Comparison of ENCODE assay signal across 2 cellular contexts in genomic region chr3:197302696-197303341, GRCh38.
TF ChIP-seq lines count a peak whose summit lies in the region.

No MANE protein-coding gene starts in this region.

TF ChIP-seq in SK-N-SH, 30 proteins besides CTCF, POLR2A, EP300 and RAD21 (continued from another document):
- TF ChIP-seq RXRA (IDR thresholded peaks at IDR 0.05; ENCODE audit: borderline replicate concordance, low read depth): no peak

TF ChIP-seq in SK-N-SH treated with all-trans-retinoic acid at 6 μM for 48 hours, 23 proteins besides CTCF, POLR2A, EP300 and RAD21 (continued from another document):
- no peak for TF ChIP-seq PATZ1 (CRISPR knock-in tag; IDR thresholded peaks at IDR 0.05; ENCODE audit: borderline replicate concordance)
- no peak for TF ChIP-seq ISL1 (CRISPR knock-in tag; IDR thresholded peaks at IDR 0.05)
- TF ChIP-seq ARNTL (CRISPR knock-in tag; IDR thresholded peaks at IDR 0.05; ENCODE audit: borderline replicate concordance, low read depth): no peak
- TF ChIP-seq ZNF8 (CRISPR knock-in tag; IDR thresholded peaks at IDR 0.05): no peak
- no peak for TF ChIP-seq TOX (CRISPR knock-in tag; IDR thresholded peaks at IDR 0.05; ENCODE audit: borderline replicate concordance)
- no peak for TF ChIP-seq CREB5 (CRISPR knock-in tag; IDR thresholded peaks at IDR 0.05; ENCODE audit: low read depth)
- no peak for TF ChIP-seq ZFP3 (CRISPR knock-in tag; IDR thresholded peaks at IDR 0.05)
